Comparison of ENCODE assay signal across 8 cellular contexts in the genomic region with DNA sequence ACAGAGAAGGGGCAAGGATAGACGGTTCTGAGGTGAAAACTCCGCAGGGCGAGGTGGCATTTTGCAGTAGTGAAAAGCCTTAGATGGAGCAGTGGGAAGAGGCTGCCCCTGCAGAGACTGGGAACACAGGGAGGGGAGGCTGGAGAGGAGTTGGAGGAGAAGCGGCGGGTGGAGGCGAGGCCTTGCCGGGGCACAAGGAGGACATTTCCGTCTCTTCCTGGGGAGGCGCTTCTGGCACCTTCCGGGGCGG. TPM values are rescaled to one million over a fixed set of nuclear protein-coding genes. Genes with fewer than 3 reads are reported as not detected.
DNase-seq lines count a peak whose midpoint lies in the region; ATAC-seq and TF ChIP-seq lines count a peak whose summit lies in the region.

No MANE protein-coding gene starts in this region.

- H3K27ac Mint-ChIP-seq in activated T-cell treated with anti-CD3 and anti-CD28 coated beads, Interleukin-2, amount 50 U/mL, for 72 hours, result peak overlapping the region; percentile 95
- H3K27ac Mint-ChIP-seq in activated CD4-positive, alpha-beta memory T cell treated with anti-CD3 and anti-CD28 coated beads for 36 hours, result peak overlapping the region; percentile 89

- H3K27me3 ChIP-seq in layer of hippocampus (ENCODE audit: control insufficient read depth, insufficient read depth, low read length) (no peaks in the 10 kb centered on the region), tibial artery (no peaks in the 10 kb centered on the region)

- ATAC-seq in activated T-cell treated with anti-CD3 and anti-CD28 coated beads, Interleukin-2, amount 50 U/mL, for 72 hours (replicated peaks in 1 of 2), result no peak
- ATAC-seq in GM21367 (IDR thresholded peaks at IDR 0.05; ENCODE audit: unreplicated experiment), result no peak

- CTCF ChIA-PET in activated CD4-positive, alpha-beta memory T cell treated with anti-CD3 and anti-CD28 coated beads for 36 hours (lab: Charles Lee), result interaction anchor here (1.0 to 1.2 kb wide), 2 partner anchors 17 to 188 kb away, joined by 3 to 7 read pairs; no protein-coding TSS in a partner anchor

- POLR2A ChIA-PET in activated CD4-positive, alpha-beta memory T cell treated with anti-CD3 and anti-CD28 coated beads for 36 hours (lab: Charles Lee), result interaction anchor here (0.6 to 1.5 kb wide), 4 partner anchors 45 to 310 kb away, joined by 3 to 6 read pairs (median 4); a partner anchor contains a TSS

- H3K27me3 Mint-ChIP-seq in activated T-cell treated with anti-CD3 and anti-CD28 coated beads, Interleukin-2, amount 50 U/mL, for 72 hours (ENCODE audit: low read depth), result no peaks in the 10 kb centered on the region
- H3K27me3 Mint-ChIP-seq in activated CD4-positive, alpha-beta memory T cell treated with anti-CD3 and anti-CD28 coated beads for 36 hours, result no peaks in the 10 kb centered on the region

- peaks cover 0 to 18% (median 11%) of the 10 kb centered on the region in 4 donors for H3K4me1 ChIP-seq in tibial artery

- H3K4me3 ChIP-seq in tibial artery, result peak overlapping the region; percentile 68 to 86

- peaks cover 22% of the 10 kb centered on the region for H3K4me1 Mint-ChIP-seq in activated T-cell treated with anti-CD3 and anti-CD28 coated beads, Interleukin-2, amount 50 U/mL, for 72 hours (ENCODE audit: low read depth)
- peaks cover 11% of the 10 kb centered on the region for H3K4me1 Mint-ChIP-seq in activated CD4-positive, alpha-beta memory T cell treated with anti-CD3 and anti-CD28 coated beads for 36 hours (ENCODE audit: low read depth)

- intact Hi-C loops in activated CD4-positive, alpha-beta memory T cell treated with anti-CD3 and anti-CD28 coated beads for 36 hours (cut with micrococcal nuclease), result loop anchor here (1.0 to 5.0 kb wide), 5 partner anchors 45 to 384 kb away; a partner anchor contains a TSS
- intact Hi-C loops in tibial artery (cut with DNase I; ENCODE audit: low total_unique reads), result loop anchor here (1.0 to 2.0 kb wide), 2 partner anchors 45 to 190 kb away; a partner anchor contains a TSS

- TF ChIP-seq CTCF in tibial artery (IDR thresholded peaks at IDR 0.05), result no peak

- H3K27ac ChIP-seq in layer of hippocampus (ENCODE audit: low read depth, low read length) (peak overlapping the region; percentile 93), tibial artery (peak overlapping the region; percentile 96 to 98)

- peak overlapping the region; percentile 89 to 96 for H3K4me3 Mint-ChIP-seq in activated T-cell treated with anti-CD3 and anti-CD28 coated beads, Interleukin-2, amount 50 U/mL, for 72 hours
- peak overlapping the region; percentile 75 for H3K4me3 Mint-ChIP-seq in activated CD4-positive, alpha-beta memory T cell treated with anti-CD3 and anti-CD28 coated beads for 36 hours

- no peaks in the 10 kb centered on the region for H3K9me3 Mint-ChIP-seq in activated T-cell treated with anti-CD3 and anti-CD28 coated beads, Interleukin-2, amount 50 U/mL, for 72 hours
- no peaks in the 10 kb centered on the region for H3K9me3 Mint-ChIP-seq in activated CD4-positive, alpha-beta memory T cell treated with anti-CD3 and anti-CD28 coated beads for 36 hours

- DNase-seq in activated T-cell treated with anti-CD3 and anti-CD28 coated beads, Interleukin-2, amount 50 U/mL, for 72 hours, result no peak
- no peak for DNase-seq in activated T-cell treated with anti-CD3 and anti-CD28 coated beads for 4 hours
- DNase-seq in activated CD4-positive, alpha-beta memory T cell treated with anti-CD3 and anti-CD28 coated beads for 36 hours, result no peak
- DNase-seq in tibial artery, result no peak
- DNase-seq in SKM-1 treated with dmso at 0.1 percent for 144 hours (lab: John Stamatoyannopoulos, UW; ENCODE audit: unreplicated experiment), result no peak
- no peak for DNase-seq in pons (ENCODE audit: low spot score)

- peaks cover 18 to 39% (median 24%) of the 10 kb centered on the region in 3 donors for H3K36me3 ChIP-seq in tibial artery

- H3K36me3 Mint-ChIP-seq in activated T-cell treated with anti-CD3 and anti-CD28 coated beads, Interleukin-2, amount 50 U/mL, for 72 hours (ENCODE audit: insufficient read depth in 2 of 2), result no peaks in the 10 kb centered on the region
- H3K36me3 Mint-ChIP-seq in activated CD4-positive, alpha-beta memory T cell treated with anti-CD3 and anti-CD28 coated beads for 36 hours, result no peaks in the 10 kb centered on the region

- no peaks in the 10 kb centered on the region for H3K9me3 ChIP-seq in tibial artery

RNA-seq across cellular contexts. Expression of a gene that starts 42.6 kb away (rescaled TPM):
- under 1 TPM; 0.14 to 0.16 TPM for total RNA-seq in activated T-cell treated with anti-CD3 and anti-CD28 coated beads, Interleukin-2, amount 50 U/mL, for 72 hours
- total RNA-seq in activated CD4-positive, alpha-beta memory T cell treated with anti-CD3 and anti-CD28 coated beads for 36 hours, result under 1 TPM; 0.12 to 0.43 TPM

RNA-seq across cellular contexts. Expression of a gene that starts 45.5 kb away (rescaled TPM):
- 10 to 100 TPM in 1 of 2 donors, 1 to 10 TPM in 1; 7.0 to 11.8 TPM for total RNA-seq in activated T-cell treated with anti-CD3 and anti-CD28 coated beads, Interleukin-2, amount 50 U/mL, for 72 hours
- total RNA-seq in activated CD4-positive, alpha-beta memory T cell treated with anti-CD3 and anti-CD28 coated beads for 36 hours, result 10 to 100 TPM; 10.8 to 13.6 TPM

RNA-seq across cellular contexts. Expression of a gene that starts 56.6 kb away (rescaled TPM):
- total RNA-seq in activated T-cell treated with anti-CD3 and anti-CD28 coated beads, Interleukin-2, amount 50 U/mL, for 72 hours, result not detected
- total RNA-seq in activated CD4-positive, alpha-beta memory T cell treated with anti-CD3 and anti-CD28 coated beads for 36 hours, result not detected
